Comparison of ENCODE assay signal across 7 cellular contexts in the genomic region with DNA sequence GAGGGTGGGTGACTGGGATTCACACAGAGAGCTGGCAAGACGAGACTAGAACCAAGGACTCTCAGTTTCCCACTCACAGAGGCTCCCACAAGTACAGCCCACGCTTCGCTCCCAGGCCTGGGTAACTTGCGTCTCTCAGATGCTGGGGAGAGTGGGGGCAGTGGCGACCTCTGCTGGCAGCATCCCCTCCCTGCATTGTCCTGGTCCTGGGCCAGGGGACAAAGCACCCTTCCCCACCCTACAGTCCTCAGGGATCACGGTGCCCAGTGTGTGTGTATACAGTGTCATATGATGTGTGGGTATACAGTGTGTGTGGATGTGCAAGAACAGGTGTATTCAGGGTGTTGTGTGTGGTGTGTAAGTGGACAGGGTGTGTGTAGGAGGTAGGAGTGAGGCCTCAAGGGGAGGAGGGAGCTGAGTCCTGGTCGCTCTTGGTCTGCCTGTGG. TPM values are rescaled to one million over a fixed set of nuclear protein-coding genes. Genes with fewer than 3 reads are reported as not detected.
DNase-seq lines count a peak whose midpoint lies in the region; FAIRE-seq and TF ChIP-seq lines count a peak whose summit lies in the region.

No MANE protein-coding gene starts in this region.

- H3K36me3 ChIP-seq in neural cell (ENCODE audit: insufficient read depth, low read length): no peaks in the 10 kb centered on the region

- peak; percentile 50 for TF ChIP-seq RAD21 in neural cell (conservative IDR thresholded peaks at IDR 0.05)

- peaks cover 32% of the 10 kb centered on the region for H3K4me1 Mint-ChIP-seq in activated T-helper 1 cell treated with anti-CD3 and anti-CD28 coated beads, Interleukin-12 subunit alpha, Interleukin-12 subunit beta, Interleukin-2, Interleukin-4 antibody, amounts not matched to agents 30 ng/mL and 10 ng/mL and 1 ng/mL, durations not matched to agents 14 hours and 24 hours and 36 hours (ENCODE audit: low read depth)

- intact Hi-C loops in activated T-helper 1 cell treated with anti-CD3 and anti-CD28 coated beads, Interleukin-12 subunit alpha, Interleukin-12 subunit beta, Interleukin-2, Interleukin-4 antibody, amounts not matched to agents 30 ng/mL and 10 ng/mL and 1 ng/mL, durations not matched to agents 14 hours and 24 hours and 36 hours (cut with micrococcal nuclease): loop anchor here (1.0 kb wide), 1 partner anchor 29 kb away; no protein-coding TSS in a partner anchor

- peaks cover 14% of the 10 kb centered on the region for H3K36me3 Mint-ChIP-seq in activated T-helper 1 cell treated with anti-CD3 and anti-CD28 coated beads, Interleukin-12 subunit alpha, Interleukin-12 subunit beta, Interleukin-2, Interleukin-4 antibody, amounts not matched to agents 30 ng/mL and 10 ng/mL and 1 ng/mL, durations not matched to agents 14 hours and 24 hours and 36 hours (ENCODE audit: low read depth)

- no peak overlapping the region for H3K4me3 Mint-ChIP-seq in activated T-helper 1 cell treated with anti-CD3 and anti-CD28 coated beads, Interleukin-12 subunit alpha, Interleukin-12 subunit beta, Interleukin-2, Interleukin-4 antibody, amounts not matched to agents 30 ng/mL and 10 ng/mL and 1 ng/mL, durations not matched to agents 14 hours and 24 hours and 36 hours

- H2AFZ ChIP-seq in neural cell (ENCODE audit: low read depth, low read length): no peak overlapping the region

- no peaks in the 10 kb centered on the region for H4K20me1 ChIP-seq in neural cell (ENCODE audit: insufficient read depth)

- peaks cover 3% of the 10 kb centered on the region for H3K27me3 ChIP-seq in neural cell (ENCODE audit: insufficient read depth, low read depth, low read length)

- peak; percentile 84 for TF ChIP-seq CTCF in GM13976 (IDR thresholded peaks at IDR 0.05; ENCODE audit: borderline replicate concordance, control extremely low read depth, extremely low read depth, insufficient read depth, missing control alignments)
- peak; percentile 63 for TF ChIP-seq CTCF in neural cell (IDR thresholded peaks at IDR 0.05; ENCODE audit: poor library complexity, severe bottlenecking)

- H3K9me3 ChIP-seq in neural cell (ENCODE audit: low read length): no peaks in the 10 kb centered on the region

- no peak overlapping the region for H3K27ac Mint-ChIP-seq in activated T-helper 1 cell treated with anti-CD3 and anti-CD28 coated beads, Interleukin-12 subunit alpha, Interleukin-12 subunit beta, Interleukin-2, Interleukin-4 antibody, amounts not matched to agents 30 ng/mL and 10 ng/mL and 1 ng/mL, durations not matched to agents 14 hours and 24 hours and 36 hours

- peak; percentile 76 for DNase-seq in GM13976 (ENCODE audit: low spot score)
- peak; percentile 10 for DNase-seq in NCI-H526 treated with DMSO at 0.1 percent for 48 hours (lab: John Stamatoyannopoulos, UW)
- peak; percentile 38 for DNase-seq in activated T-helper 1 cell treated with anti-CD3 and anti-CD28 coated beads, Interleukin-12 subunit alpha, Interleukin-12 subunit beta, Interleukin-2, Interleukin-4 antibody, amounts not matched to agents 30 ng/mL and 10 ng/mL and 1 ng/mL, durations not matched to agents 14 hours and 24 hours and 36 hours (ENCODE audit: low spot score)
- peak; percentile 48 for DNase-seq in fibroblast of peridontal ligament (ENCODE audit: extremely low read depth)
- peak; percentile 68 for DNase-seq in urothelium cell line (ENCODE audit: low spot score)
- no peak for DNase-seq in GM19239 (ENCODE audit: insufficient read length, low spot score)

- in situ Hi-C loops in GM13976 (cut with MboI; ENCODE audit: low sequenced_read_pairs, unreplicated experiment): no loop called here

- peak; percentile 46 for FAIRE-seq in urothelium cell line (lab: Jason Lieb, UNC)
- no peak for FAIRE-seq in GM19239 (lab: Jason Lieb, UNC)

- no peak overlapping the region for H3K27ac ChIP-seq in neural cell (ENCODE audit: low read length)

- H3K4me3 ChIP-seq in neural cell (ENCODE audit: low read length): no peak overlapping the region

- no peaks in the 10 kb centered on the region for H3F3A ChIP-seq in neural cell (ENCODE audit: insufficient read depth, low read length, poor library complexity, severe bottlenecking)

- H3K27me3 Mint-ChIP-seq in activated T-helper 1 cell treated with anti-CD3 and anti-CD28 coated beads, Interleukin-12 subunit alpha, Interleukin-12 subunit beta, Interleukin-2, Interleukin-4 antibody, amounts not matched to agents 30 ng/mL and 10 ng/mL and 1 ng/mL, durations not matched to agents 14 hours and 24 hours and 36 hours (ENCODE audit: insufficient read depth): no peaks in the 10 kb centered on the region

- H3K4me2 ChIP-seq in neural cell (ENCODE audit: low read length): no peak overlapping the region

- no peak overlapping the region for H3K9ac ChIP-seq in neural cell (ENCODE audit: low read length)

- no peaks in the 10 kb centered on the region for H3K9me2 ChIP-seq in neural cell (ENCODE audit: insufficient read depth, low read length)

- no peak for TF ChIP-seq EP300 in neural cell (conservative IDR thresholded peaks at IDR 0.05; ENCODE audit: poor library complexity, severe bottlenecking)

- no peaks in the 10 kb centered on the region for H3K79me2 ChIP-seq in neural cell (replicated peaks; ENCODE audit: insufficient read depth, low read length)

- no peaks in the 10 kb centered on the region for H3K9me3 Mint-ChIP-seq in activated T-helper 1 cell treated with anti-CD3 and anti-CD28 coated beads, Interleukin-12 subunit alpha, Interleukin-12 subunit beta, Interleukin-2, Interleukin-4 antibody, amounts not matched to agents 30 ng/mL and 10 ng/mL and 1 ng/mL, durations not matched to agents 14 hours and 24 hours and 36 hours

TF ChIP-seq in neural cell, 6 proteins besides CTCF, POLR2A, EP300 and RAD21:
- TF ChIP-seq EZH2 (IDR thresholded peaks at IDR 0.05; ENCODE audit: borderline replicate concordance, insufficient read depth, low read length, poor library complexity, severe bottlenecking) (no peak), MXI1 (conservative IDR thresholded peaks at IDR 0.05; ENCODE audit: poor library complexity, severe bottlenecking) (no peak), POLR2AphosphoS5 (IDR thresholded peaks at IDR 0.05) (no peak), TAF1 (IDR thresholded peaks at IDR 0.05; ENCODE audit: low read depth) (no peak), SMC3 (conservative IDR thresholded peaks at IDR 0.05; ENCODE audit: poor library complexity) (peak; percentile 56)
- TF ChIP-seq, protein P1, sequence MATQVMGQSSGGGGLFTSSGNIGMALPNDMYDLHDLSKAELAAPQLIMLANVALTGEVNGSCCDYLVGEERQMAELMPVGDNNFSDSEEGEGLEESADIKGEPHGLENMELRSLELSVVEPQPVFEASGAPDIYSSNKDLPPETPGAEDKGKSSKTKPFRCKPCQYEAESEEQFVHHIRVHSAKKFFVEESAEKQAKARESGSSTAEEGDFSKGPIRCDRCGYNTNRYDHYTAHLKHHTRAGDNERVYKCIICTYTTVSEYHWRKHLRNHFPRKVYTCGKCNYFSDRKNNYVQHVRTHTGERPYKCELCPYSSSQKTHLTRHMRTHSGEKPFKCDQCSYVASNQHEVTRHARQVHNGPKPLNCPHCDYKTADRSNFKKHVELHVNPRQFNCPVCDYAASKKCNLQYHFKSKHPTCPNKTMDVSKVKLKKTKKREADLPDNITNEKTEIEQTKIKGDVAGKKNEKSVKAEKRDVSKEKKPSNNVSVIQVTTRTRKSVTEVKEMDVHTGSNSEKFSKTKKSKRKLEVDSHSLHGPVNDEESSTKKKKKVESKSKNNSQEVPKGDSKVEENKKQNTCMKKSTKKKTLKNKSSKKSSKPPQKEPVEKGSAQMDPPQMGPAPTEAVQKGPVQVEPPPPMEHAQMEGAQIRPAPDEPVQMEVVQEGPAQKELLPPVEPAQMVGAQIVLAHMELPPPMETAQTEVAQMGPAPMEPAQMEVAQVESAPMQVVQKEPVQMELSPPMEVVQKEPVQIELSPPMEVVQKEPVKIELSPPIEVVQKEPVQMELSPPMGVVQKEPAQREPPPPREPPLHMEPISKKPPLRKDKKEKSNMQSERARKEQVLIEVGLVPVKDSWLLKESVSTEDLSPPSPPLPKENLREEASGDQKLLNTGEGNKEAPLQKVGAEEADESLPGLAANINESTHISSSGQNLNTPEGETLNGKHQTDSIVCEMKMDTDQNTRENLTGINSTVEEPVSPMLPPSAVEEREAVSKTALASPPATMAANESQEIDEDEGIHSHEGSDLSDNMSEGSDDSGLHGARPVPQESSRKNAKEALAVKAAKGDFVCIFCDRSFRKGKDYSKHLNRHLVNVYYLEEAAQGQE (IDR thresholded peaks at IDR 0.05; ENCODE audit: borderline replicate concordance): no peak

RNA-seq across cellular contexts. Expression of gene VILL, which starts 12.8 kb away (rescaled TPM):
- total RNA-seq in activated T-helper 1 cell treated with anti-CD3 and anti-CD28 coated beads, Interleukin-12 subunit alpha, Interleukin-12 subunit beta, Interleukin-2, Interleukin-4 antibody, amounts not matched to agents 30 ng/mL and 10 ng/mL and 1 ng/mL, durations not matched to agents 14 hours and 24 hours and 36 hours: 11.6 and 13.4 TPM in 2 replicates
- polyA plus RNA-seq in neural cell: 0.14 TPM in 1 of 2 replicates, not detected in the other
- not detected in 2 replicates for polyA minus RNA-seq in neural cell

RNA-seq across cellular contexts. Expression of gene PLCD1, which starts 26.0 kb away (rescaled TPM):
- 3.9 and 4.3 TPM in 2 replicates for total RNA-seq in activated T-helper 1 cell treated with anti-CD3 and anti-CD28 coated beads, Interleukin-12 subunit alpha, Interleukin-12 subunit beta, Interleukin-2, Interleukin-4 antibody, amounts not matched to agents 30 ng/mL and 10 ng/mL and 1 ng/mL, durations not matched to agents 14 hours and 24 hours and 36 hours
- 4.6 and 7.6 TPM in 2 replicates for polyA plus RNA-seq in neural cell
- 1.2 and 1.6 TPM in 2 replicates for polyA minus RNA-seq in neural cell

RNA-seq across cellular contexts. Expression of gene DLEC1, which starts 35.6 kb away (rescaled TPM):
- 0.10 and 0.12 TPM in 2 replicates for total RNA-seq in activated T-helper 1 cell treated with anti-CD3 and anti-CD28 coated beads, Interleukin-12 subunit alpha, Interleukin-12 subunit beta, Interleukin-2, Interleukin-4 antibody, amounts not matched to agents 30 ng/mL and 10 ng/mL and 1 ng/mL, durations not matched to agents 14 hours and 24 hours and 36 hours
- polyA plus RNA-seq in neural cell: 0.25 and 0.44 TPM in 2 replicates
- polyA minus RNA-seq in neural cell: 0.23 TPM in 1 of 2 replicates, not detected in the other
